27 cellular contexts compared by ENCODE assay signal in the genomic region with DNA sequence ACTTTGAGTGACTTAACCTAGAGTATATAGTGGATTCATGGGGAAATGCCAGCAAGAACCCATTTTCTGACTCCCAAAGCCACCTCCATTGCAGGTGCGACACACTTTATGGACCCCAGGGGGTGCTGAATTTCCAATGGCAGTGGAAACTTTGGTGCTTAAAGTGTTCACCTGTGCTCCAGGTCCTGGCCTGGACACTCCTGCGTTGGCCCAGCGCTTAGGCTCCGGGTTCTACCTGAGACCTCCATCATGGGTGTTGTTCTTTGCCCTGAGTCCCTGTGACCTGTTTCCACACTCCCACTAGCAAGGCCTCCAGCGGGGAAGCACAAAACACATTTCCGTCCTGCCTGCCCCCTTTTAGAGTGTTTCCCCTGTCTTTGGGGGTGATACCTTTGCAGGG. TPM values are rescaled to one million over a fixed set of nuclear protein-coding genes. Genes with fewer than 3 reads are reported as not detected.
A peak's percentile ranks its signal among the peaks of the same experiment; 100 is the strongest.
DNase-seq lines count a peak whose midpoint lies in the region; ATAC-seq, FAIRE-seq and TF ChIP-seq lines count a peak whose summit lies in the region.
"Had no signal": no experiment of that assay in that cellular context is flagged by ENCODE, and none has a peak within 500 bp of the region (broad histone marks: within the 10 kb centered on the region; RNA-seq: fewer than 3 reads in every experiment).

No MANE protein-coding gene starts in this region.

- no peak overlapping the region for H3K9ac ChIP-seq in HepG2 (ENCODE audit: insufficient read depth, low read depth, low read length)

- no peak overlapping the region for H3K4me3 ChIP-seq in GM06990 (replicated peaks; ENCODE audit: low read depth, low read length)
- no peak overlapping the region for H3K4me3 ChIP-seq in Panc1 (ENCODE audit: low read depth in 2 of 2, low read length in 2 of 2)
- H3K4me3 ChIP-seq in HepG2 (replicated peaks in 1 of 3; ENCODE audit: insufficient read depth in 1 of 3, low read depth in 2 of 3, low read length in 3 of 3): no peak overlapping the region
- H3K4me3 ChIP-seq: HAP-1, psoas muscle, SK-N-MC, skin epidermis had no signal

- no peak overlapping the region for H3K4me2 ChIP-seq in HepG2 (ENCODE audit: low read depth, low read length)

- no peak for DNase-seq in GM06990 (ENCODE audit: extremely low read depth, insufficient read length)
- DNase-seq in Panc1 (ENCODE audit: low read depth, low spot score): no peak
- DNase-seq in HepG2 (ENCODE audit: low spot score): no peak
- no peak for DNase-seq in Right ventricle myocardium inferior (ENCODE audit: missing footprints)
- DNase-seq in effector CD8-positive, alpha-beta T cell (lab: John Stamatoyannopoulos, UW): no peak
- DNase-seq in NCI-H748 treated with DMSO at 0.1 percent for 48 hours (lab: John Stamatoyannopoulos, UW): no peak
- DNase-seq: activated B cell treated with CpG ODN at 0.5 μM for 24 hours; activated CD4-positive, alpha-beta memory T cell treated with anti-CD3 and anti-CD28 coated beads, Interleukin-2, amount 10 ng/mL, durations not matched to agents 7 days and 5 days; activated naive CD4-positive, alpha-beta T cell treated with Interleukin-2 at 50 U/mL for 16 hours; C1 segment of cervical spinal cord; caudate nucleus; DMS 273 treated with DMSO at 0.1 percent for 48 hours; GDM1; glutamatergic neuron; left colon; mesendoderm; naive thymus-derived CD4-positive, alpha-beta T cell; NCI-H1436 treated with DMSO at 0.1 percent for 48 hours; NCI-H82; psoas muscle; stimulated activated CD8-positive, alpha-beta memory T cell treated with anti-CD3 and anti-CD28 coated beads, Interleukin-4, amount 100 ng/mL, for 48 hours had no signal

- no peaks in the 10 kb centered on the region for H4K20me1 ChIP-seq in HepG2 (ENCODE audit: insufficient read depth, low read length)

- FAIRE-seq in HepG2 (lab: Jason Lieb, UNC): no peak
- FAIRE-seq: RCC 7860 had no signal

- no peak for TF ChIP-seq RAD21 in HepG2 (CRISPR knock-in tag; IDR thresholded peaks at IDR 0.05)

- peak; percentile 3 for TF ChIP-seq CTCF in GM06990 (IDR thresholded peaks at IDR 0.05; ENCODE audit: insufficient read depth, low read length, poor library complexity, severe bottlenecking)
- no peak for TF ChIP-seq CTCF in Panc1 (IDR thresholded peaks at IDR 0.05)
- peak; percentile 20; the same call in 1 of the 2 replicates for TF ChIP-seq CTCF in HepG2 (CRISPR knock-in tag; IDR thresholded peaks at IDR 0.05)

- CTCF ChIA-PET in Panc1 (lab: Charles Lee): no interaction called here
- CTCF ChIA-PET in HepG2 (lab: Yijun Ruan, JAX; ENCODE audit: low intra/inter-chr PET ratio, low total read pairs): interaction anchor here (1.4 kb wide), 1 partner anchor 69 kb away, joined by 8 read pairs; no protein-coding TSS in a partner anchor

- POLR2A ChIA-PET in Panc1 (lab: Charles Lee) (no interaction called here), HepG2 (lab: Yijun Ruan, JAX) (interaction anchor here (0.7 kb wide), 1 partner anchor 42 kb away, joined by 3 read pairs; no protein-coding TSS in a partner anchor)

- H2AFZ ChIP-seq in HepG2 (ENCODE audit: low read length): no peak overlapping the region

- H3K9me3 ChIP-seq in Panc1 (ENCODE audit: control insufficient read depth, insufficient read depth, low read depth, low read length) (no peaks in the 10 kb centered on the region), HepG2 (ENCODE audit: low read length) (no peaks in the 10 kb centered on the region)
- H3K9me3 ChIP-seq: HAP-1, psoas muscle had no signal

- H3K27ac ChIP-seq in Panc1 (ENCODE audit: low read length): no peak overlapping the region
- no peak overlapping the region for H3K27ac ChIP-seq in HepG2 (ENCODE audit: extremely low read length, insufficient read depth, low read length)
- H3K27ac ChIP-seq: psoas muscle, SK-N-MC, skin epidermis had no signal

- 96% methylated on average over 6 of the region's 6 CpGs for WGBS in HepG2 (ENCODE audit: low lambda C conversion rate)

- no peak for TF ChIP-seq POLR2A in HepG2 (IDR thresholded peaks at IDR 0.05; ENCODE audit: insufficient read depth in 1 of 2, low read depth in 2 of 2, low read length in 2 of 2)

- peaks cover 21% of the 10 kb centered on the region for H3K36me3 ChIP-seq in GM06990 (ENCODE audit: control insufficient read depth, insufficient read depth, low read length)
- peaks cover 23% of the 10 kb centered on the region for H3K36me3 ChIP-seq in Panc1 (ENCODE audit: control insufficient read depth, insufficient read depth, low read length)
- H3K36me3 ChIP-seq in HepG2 (replicated peaks in 1 of 2; ENCODE audit: control insufficient read depth in 1 of 2, insufficient read depth in 2 of 2, low read length in 2 of 2): peaks cover 24 to 41% of the 10 kb centered on the region in 2 experiments

- no peak for TF ChIP-seq EP300 in HepG2 (IDR thresholded peaks at IDR 0.05; ENCODE audit: low read depth in 2 of 2, low read length in 2 of 2)
- no peak for TF ChIP-seq EP300 in HepG2 (CRISPR knock-in tag; IDR thresholded peaks at IDR 0.05; ENCODE audit: borderline replicate concordance)

- intact Hi-C loops in Panc1 (cut with micrococcal nuclease; ENCODE audit: unreplicated experiment): no loop called here
- intact Hi-C loops in HepG2 (cut with micrococcal nuclease; ENCODE audit: unreplicated experiment): loop anchor here (5.0 kb wide), 1 partner anchor 40 kb away; a partner anchor contains a TSS
- intact Hi-C loops in Right ventricle myocardium inferior (cut with DNase I): no loop called here

- TSS peak; percentile 50 for BruUV-seq in Panc1 (replicated peaks; lab: Mats Ljungman, UMichigan)
- no TSS peak for BruUV-seq in HepG2 (replicated peaks; lab: Mats Ljungman, UMichigan)

- H3K4me1 ChIP-seq in Panc1 (ENCODE audit: control insufficient read depth, insufficient read depth, low read length) (peaks cover 19% of the 10 kb centered on the region), HepG2 (ENCODE audit: insufficient read depth, low read length) (peaks cover 28% of the 10 kb centered on the region)

- peaks cover 15% of the 10 kb centered on the region for H3K79me2 ChIP-seq in HepG2 (ENCODE audit: insufficient read depth, low read length)

- in situ Hi-C loops in Panc1 (cut with HindIII; ENCODE audit: low pct_unique_long_range_greater_than_20kb, low sequenced_read_pairs): no loop called here
- in situ Hi-C loops in HepG2 (cut with HindIII; ENCODE audit: extremely low pct_ligation_motif_present, low pct_unique_long_range_greater_than_20kb): no loop called here

- ATAC-seq in Panc1 (no peak), HepG2 (no peak), Right ventricle myocardium inferior (no peak)
- ATAC-seq: esophagus mucosa; left colon; naive thymus-derived CD4-positive, alpha-beta T cell; psoas muscle had no signal

- no peaks in the 10 kb centered on the region for H3K27me3 ChIP-seq in GM06990 (replicated peaks; ENCODE audit: control insufficient read depth, insufficient read depth, low read length)
- H3K27me3 ChIP-seq in Panc1 (ENCODE audit: control insufficient read depth, insufficient read depth, low read length): no peaks in the 10 kb centered on the region
- peaks cover 0 to 4% of the 10 kb centered on the region in 2 experiments; a peak in 2 of 5 replicates for H3K27me3 ChIP-seq in HepG2 (ENCODE audit: control insufficient read depth in 1 of 2, insufficient read depth in 2 of 2, low read length in 2 of 2)

RNA-seq across cellular contexts. Expression of a gene that starts 3.0 kb away (rescaled TPM):
- 35.8 TPM for total RNA-seq in Panc1 (2021; ENCODE audit: unreplicated experiment)
- polyA plus RNA-seq in Panc1 (2012; ENCODE audit: insufficient read length): 17.6 TPM
- 13.7 and 22.8 TPM in 2 replicates for total RNA-seq in HepG2 (2016; rRNA removed; fragmentation: Illumina TruSeq; extraction: Trizol)
- total RNA-seq in HepG2 (2016; cell fraction: cytosol; rRNA removed; fragmentation: Illumina TruSeq; extraction: Trizol; ENCODE audit: low read depth): 3.9 and 4.1 TPM in 2 replicates
- total RNA-seq in HepG2 (2016; cell fraction: insoluble cytoplasmic fraction; rRNA removed; fragmentation: Illumina TruSeq; extraction: Trizol): 12.7 and 23.2 TPM in 2 replicates
- 10.8 and 12.0 TPM in 2 replicates for total RNA-seq in HepG2 (2016; cell fraction: membrane; rRNA removed; fragmentation: Illumina TruSeq; extraction: Trizol)
- total RNA-seq in HepG2 (2016; cell fraction: nucleus; rRNA removed; fragmentation: Illumina TruSeq; extraction: Trizol): 15.7 and 16.3 TPM in 2 replicates
- 5.0 and 6.4 TPM in 2 replicates for polyA plus RNA-seq in HepG2 (2011; rRNA removed)
- polyA plus RNA-seq in HepG2 (2011; cell fraction: cytosol; rRNA removed): 3.7 and 6.4 TPM in 2 replicates
- polyA plus RNA-seq in HepG2 (2011; cell fraction: nucleus; rRNA removed): 11.8 and 19.6 TPM in 2 replicates
- polyA plus RNA-seq in HepG2 (2012): 5.1 and 7.4 TPM in 2 replicates
- 1.5 and 1.6 TPM in 2 replicates for polyA plus RNA-seq in HepG2 (2016; cell fraction: cytosol; fragmentation: Illumina TruSeq; extraction: Trizol; ENCODE audit: low read depth)
- 7.3 and 10.7 TPM in 2 replicates for polyA plus RNA-seq in HepG2 (2016; cell fraction: insoluble cytoplasmic fraction; fragmentation: Illumina TruSeq; extraction: Trizol; ENCODE audit: low read depth)
- 4.0 and 4.9 TPM in 2 replicates for polyA plus RNA-seq in HepG2 (2016; cell fraction: membrane; fragmentation: Illumina TruSeq; extraction: Trizol; ENCODE audit: low read depth)
- polyA plus RNA-seq in HepG2 (2016; cell fraction: nucleus; fragmentation: Illumina TruSeq; extraction: Trizol; ENCODE audit: insufficient read depth, low read depth): 28.4 and 30.0 TPM in 2 replicates
- 36.8 and 74.8 TPM in 2 replicates for polyA minus RNA-seq in HepG2 (2011; rRNA and poly(A)+ RNA removed; ENCODE audit: low replicate concordance)
- 10.9 and 18.1 TPM in 2 replicates for polyA minus RNA-seq in HepG2 (2011; cell fraction: cytosol; rRNA and poly(A)+ RNA removed)
- 13.1 and 14.7 TPM in 2 replicates for polyA minus RNA-seq in HepG2 (2011; cell fraction: nucleus; rRNA and poly(A)+ RNA removed)
- 1.2 TPM for total RNA-seq in Right ventricle myocardium inferior

RNA-seq across cellular contexts. Expression of a gene that starts 27.6 kb away (rescaled TPM):
- total RNA-seq in Panc1 (2021; ENCODE audit: unreplicated experiment): 25.0 TPM
- polyA plus RNA-seq in Panc1 (2012; ENCODE audit: insufficient read length): 18.1 TPM
- total RNA-seq in HepG2 (2016; rRNA removed; fragmentation: Illumina TruSeq; extraction: Trizol): 19.7 and 24.4 TPM in 2 replicates
- total RNA-seq in HepG2 (2016; cell fraction: cytosol; rRNA removed; fragmentation: Illumina TruSeq; extraction: Trizol; ENCODE audit: low read depth): 10.8 and 13.0 TPM in 2 replicates
- total RNA-seq in HepG2 (2016; cell fraction: insoluble cytoplasmic fraction; rRNA removed; fragmentation: Illumina TruSeq; extraction: Trizol): 16.5 and 23.4 TPM in 2 replicates
- 18.0 and 21.4 TPM in 2 replicates for total RNA-seq in HepG2 (2016; cell fraction: membrane; rRNA removed; fragmentation: Illumina TruSeq; extraction: Trizol)
- 17.3 and 20.2 TPM in 2 replicates for total RNA-seq in HepG2 (2016; cell fraction: nucleus; rRNA removed; fragmentation: Illumina TruSeq; extraction: Trizol)
- 5.9 and 6.2 TPM in 2 replicates for polyA plus RNA-seq in HepG2 (2011; rRNA removed)
- 3.2 and 8.6 TPM in 2 replicates for polyA plus RNA-seq in HepG2 (2011; cell fraction: cytosol; rRNA removed)
- polyA plus RNA-seq in HepG2 (2011; cell fraction: nucleus; rRNA removed): 28.4 and 38.0 TPM in 2 replicates
- polyA plus RNA-seq in HepG2 (2012): 3.0 and 4.0 TPM in 2 replicates
- polyA plus RNA-seq in HepG2 (2016; cell fraction: cytosol; fragmentation: Illumina TruSeq; extraction: Trizol; ENCODE audit: low read depth): 11.9 and 12.7 TPM in 2 replicates
- polyA plus RNA-seq in HepG2 (2016; cell fraction: insoluble cytoplasmic fraction; fragmentation: Illumina TruSeq; extraction: Trizol; ENCODE audit: low read depth): 19.2 and 19.4 TPM in 2 replicates
- polyA plus RNA-seq in HepG2 (2016; cell fraction: membrane; fragmentation: Illumina TruSeq; extraction: Trizol; ENCODE audit: low read depth): 14.6 and 18.0 TPM in 2 replicates
- polyA plus RNA-seq in HepG2 (2016; cell fraction: nucleus; fragmentation: Illumina TruSeq; extraction: Trizol; ENCODE audit: insufficient read depth, low read depth): 38.8 and 41.0 TPM in 2 replicates
- 5.2 and 12.3 TPM in 2 replicates for polyA minus RNA-seq in HepG2 (2011; rRNA and poly(A)+ RNA removed; ENCODE audit: low replicate concordance)
- 2.5 and 3.1 TPM in 2 replicates for polyA minus RNA-seq in HepG2 (2011; cell fraction: cytosol; rRNA and poly(A)+ RNA removed)
- 6.3 and 10.6 TPM in 2 replicates for polyA minus RNA-seq in HepG2 (2011; cell fraction: nucleus; rRNA and poly(A)+ RNA removed)
- 0.95 TPM for total RNA-seq in Right ventricle myocardium inferior

RNA-seq across cellular contexts. Expression of a gene that starts 38.8 kb away (rescaled TPM):
- 3.2 TPM for total RNA-seq in Panc1 (2021; ENCODE audit: unreplicated experiment)
- polyA plus RNA-seq in Panc1 (2012; ENCODE audit: insufficient read length): 2.3 TPM
- total RNA-seq in HepG2 (2016; rRNA removed; fragmentation: Illumina TruSeq; extraction: Trizol): 0.20 and 0.35 TPM in 2 replicates
- not detected in 2 replicates for total RNA-seq in HepG2 (2016; cell fraction: cytosol; rRNA removed; fragmentation: Illumina TruSeq; extraction: Trizol; ENCODE audit: low read depth)
- 0.15 and 0.30 TPM in 2 replicates for total RNA-seq in HepG2 (2016; cell fraction: insoluble cytoplasmic fraction; rRNA removed; fragmentation: Illumina TruSeq; extraction: Trizol)
- 0.25 TPM in 1 of 2 replicates, not detected in the other for total RNA-seq in HepG2 (2016; cell fraction: membrane; rRNA removed; fragmentation: Illumina TruSeq; extraction: Trizol)
- total RNA-seq in HepG2 (2016; cell fraction: nucleus; rRNA removed; fragmentation: Illumina TruSeq; extraction: Trizol): 0.19 and 0.28 TPM in 2 replicates
- 0.09 and 0.29 TPM in 2 replicates for polyA plus RNA-seq in HepG2 (2011; rRNA removed)
- 0.12 and 0.15 TPM in 2 replicates for polyA plus RNA-seq in HepG2 (2011; cell fraction: cytosol; rRNA removed)
- 0.66 and 0.79 TPM in 2 replicates for polyA plus RNA-seq in HepG2 (2011; cell fraction: nucleus; rRNA removed)
- polyA plus RNA-seq in HepG2 (2012): 0.07 and 0.11 TPM in 2 replicates
- 0.08 TPM in 1 of 2 replicates, not detected in the other for polyA plus RNA-seq in HepG2 (2016; cell fraction: cytosol; fragmentation: Illumina TruSeq; extraction: Trizol; ENCODE audit: low read depth)
- polyA plus RNA-seq in HepG2 (2016; cell fraction: insoluble cytoplasmic fraction; fragmentation: Illumina TruSeq; extraction: Trizol; ENCODE audit: low read depth): not detected in 2 replicates
- not detected in 2 replicates for polyA plus RNA-seq in HepG2 (2016; cell fraction: membrane; fragmentation: Illumina TruSeq; extraction: Trizol; ENCODE audit: low read depth)
- 0.23 TPM in 1 of 2 replicates, not detected in the other for polyA plus RNA-seq in HepG2 (2016; cell fraction: nucleus; fragmentation: Illumina TruSeq; extraction: Trizol; ENCODE audit: insufficient read depth, low read depth)
- 0.49 and 1.4 TPM in 2 replicates for polyA minus RNA-seq in HepG2 (2011; rRNA and poly(A)+ RNA removed; ENCODE audit: low replicate concordance)
- 0.59 and 0.62 TPM in 2 replicates for polyA minus RNA-seq in HepG2 (2011; cell fraction: cytosol; rRNA and poly(A)+ RNA removed)
- 0.39 and 0.62 TPM in 2 replicates for polyA minus RNA-seq in HepG2 (2011; cell fraction: nucleus; rRNA and poly(A)+ RNA removed)
- 0.19 TPM for total RNA-seq in Right ventricle myocardium inferior
- total RNA-seq: activated B cell treated with CpG ODN at 0.5 μM for 24 hours; activated CD4-positive, alpha-beta memory T cell treated with anti-CD3 and anti-CD28 coated beads, Interleukin-2, amount 10 ng/mL, durations not matched to agents 7 days and 5 days; left colon; naive thymus-derived CD4-positive, alpha-beta T cell; subcutaneous adipose tissue had no signal
- polyA plus RNA-seq: naive thymus-derived CD4-positive, alpha-beta T cell had no signal

RNA-seq across cellular contexts. Expression of a gene that starts 42.6 kb away (rescaled TPM):
- total RNA-seq in Panc1 (2021; ENCODE audit: unreplicated experiment) (26.7 TPM), HepG2 (2016; rRNA removed; fragmentation: Illumina TruSeq; extraction: Trizol) (13.7 and 17.6 TPM in 2 replicates), Right ventricle myocardium inferior (14.8 TPM)
- 15.9 TPM for polyA plus RNA-seq in Panc1 (2012; ENCODE audit: insufficient read length)
- total RNA-seq in HepG2 (2016; cell fraction: cytosol; rRNA removed; fragmentation: Illumina TruSeq; extraction: Trizol; ENCODE audit: low read depth): 1.3 and 1.4 TPM in 2 replicates
- total RNA-seq in HepG2 (2016; cell fraction: insoluble cytoplasmic fraction; rRNA removed; fragmentation: Illumina TruSeq; extraction: Trizol): 12.6 and 15.8 TPM in 2 replicates
- total RNA-seq in HepG2 (2016; cell fraction: membrane; rRNA removed; fragmentation: Illumina TruSeq; extraction: Trizol): 4.8 and 5.7 TPM in 2 replicates
- total RNA-seq in HepG2 (2016; cell fraction: nucleus; rRNA removed; fragmentation: Illumina TruSeq; extraction: Trizol): 12.6 and 14.4 TPM in 2 replicates
- polyA plus RNA-seq in HepG2 (2011; rRNA removed): 7.7 and 8.4 TPM in 2 replicates
- polyA plus RNA-seq in HepG2 (2011; cell fraction: cytosol; rRNA removed): 3.7 and 4.9 TPM in 2 replicates
- polyA plus RNA-seq in HepG2 (2011; cell fraction: nucleus; rRNA removed): 29.9 and 35.0 TPM in 2 replicates
- 5.7 TPM in 2 replicates for polyA plus RNA-seq in HepG2 (2012)
- 1.0 and 1.2 TPM in 2 replicates for polyA plus RNA-seq in HepG2 (2016; cell fraction: cytosol; fragmentation: Illumina TruSeq; extraction: Trizol; ENCODE audit: low read depth)
- 8.4 and 11.8 TPM in 2 replicates for polyA plus RNA-seq in HepG2 (2016; cell fraction: insoluble cytoplasmic fraction; fragmentation: Illumina TruSeq; extraction: Trizol; ENCODE audit: low read depth)
- polyA plus RNA-seq in HepG2 (2016; cell fraction: membrane; fragmentation: Illumina TruSeq; extraction: Trizol; ENCODE audit: low read depth): 2.4 and 3.2 TPM in 2 replicates
- 22.4 and 24.8 TPM in 2 replicates for polyA plus RNA-seq in HepG2 (2016; cell fraction: nucleus; fragmentation: Illumina TruSeq; extraction: Trizol; ENCODE audit: insufficient read depth, low read depth)
- polyA minus RNA-seq in HepG2 (2011; rRNA and poly(A)+ RNA removed; ENCODE audit: low replicate concordance): 11.0 and 28.2 TPM in 2 replicates
- polyA minus RNA-seq in HepG2 (2011; cell fraction: cytosol; rRNA and poly(A)+ RNA removed): 9.1 and 10.4 TPM in 2 replicates
- polyA minus RNA-seq in HepG2 (2011; cell fraction: nucleus; rRNA and poly(A)+ RNA removed): 10.0 and 13.8 TPM in 2 replicates
